ENCODE assay signal across 17 cellular contexts in the genomic region with DNA sequence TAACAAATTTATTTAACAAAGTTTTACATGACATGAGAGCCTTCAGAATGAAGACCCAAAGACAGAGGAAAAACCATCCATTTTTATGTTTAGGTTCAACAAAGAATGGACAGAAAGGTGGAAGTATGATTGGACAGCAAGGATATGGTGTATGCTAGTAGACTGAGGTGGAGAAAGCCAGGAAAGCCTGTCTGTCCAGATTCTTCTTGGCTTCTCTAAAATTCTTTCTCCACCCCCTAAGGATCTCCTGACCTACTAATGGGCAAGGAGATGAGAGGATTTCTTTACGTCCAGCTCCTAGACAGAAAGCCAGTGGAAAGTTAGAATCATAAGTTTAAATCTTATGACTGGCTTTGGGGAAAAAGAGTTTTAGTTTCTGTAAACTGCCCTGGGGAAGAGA. TPM values are rescaled to one million over a fixed set of nuclear protein-coding genes. Genes with fewer than 3 reads are reported as not detected.
DNase-seq lines count a peak whose midpoint lies in the region; TF ChIP-seq lines count a peak whose summit lies in the region.
"Had no signal": no experiment of that assay in that cellular context is flagged by ENCODE, and none has a peak within 500 bp of the region (broad histone marks: within the 10 kb centered on the region; RNA-seq: fewer than 3 reads in every experiment).

No MANE protein-coding gene starts in this region.

- peaks cover 3 to 53% (median 15%) of the 10 kb centered on the region in 3 donors for H3K36me3 Mint-ChIP-seq in CD8-positive, alpha-beta memory T cell
- H3K36me3 Mint-ChIP-seq in activated CD4-positive, alpha-beta memory T cell treated with anti-CD3 and anti-CD28 coated beads for 36 hours: peaks cover 50% of the 10 kb centered on the region

- POLR2A ChIA-PET in CD8-positive, alpha-beta memory T cell (lab: Charles Lee): interaction anchor here (0.5 kb wide), 1 partner anchor 18 kb away, joined by 3 read pairs; no protein-coding TSS in a partner anchor
- POLR2A ChIA-PET in activated CD4-positive, alpha-beta memory T cell treated with anti-CD3 and anti-CD28 coated beads for 36 hours (lab: Charles Lee): no interaction called here

- H3K9me3 ChIP-seq in BLaER1 treated with 17β-estradiol and CSF1 and Interleukin-3, amounts not matched to agents 10 nM and 100 nM (replicated peaks in 1 of 11): peaks cover 0 to 11% (median 0%) of the 10 kb centered on the region in 11 experiments; a peak in 5 of 22 replicates
- no peaks in the 10 kb centered on the region for H3K9me3 ChIP-seq in CD8-positive, alpha-beta memory T cell (ENCODE audit: low read length)
- H3K9me3 ChIP-seq in hepatocyte (ENCODE audit: low read depth) (no peaks in the 10 kb centered on the region), MM.1S (replicated peaks; ENCODE audit: insufficient read depth, low read length) (no peaks in the 10 kb centered on the region)
- H3K9me3 ChIP-seq: spleen, thoracic aorta had no signal

- H3K4me1 Mint-ChIP-seq in CD8-positive, alpha-beta memory T cell: peaks cover 41 to 60% (median 48%) of the 10 kb centered on the region in 3 donors
- H3K4me1 Mint-ChIP-seq in activated CD4-positive, alpha-beta memory T cell treated with anti-CD3 and anti-CD28 coated beads for 36 hours (ENCODE audit: low read depth): peaks cover 35% of the 10 kb centered on the region

- no peaks in the 10 kb centered on the region for H3K9me3 Mint-ChIP-seq in CD8-positive, alpha-beta memory T cell
- no peaks in the 10 kb centered on the region for H3K9me3 Mint-ChIP-seq in activated CD4-positive, alpha-beta memory T cell treated with anti-CD3 and anti-CD28 coated beads for 36 hours

- H3K4me3 Mint-ChIP-seq in CD8-positive, alpha-beta memory T cell: peak overlapping the region in 2 of 7 donors; percentile 6 to 36
- H3K4me3 Mint-ChIP-seq in activated CD4-positive, alpha-beta memory T cell treated with anti-CD3 and anti-CD28 coated beads for 36 hours: no peak overlapping the region

- peaks cover 0 to 16% (median 0%) of the 10 kb centered on the region in 11 experiments; a peak in 3 of 22 replicates for H4K20me1 ChIP-seq in BLaER1 treated with 17β-estradiol and CSF1 and Interleukin-3, amounts not matched to agents 10 nM and 100 nM
- H4K20me1 ChIP-seq in hepatocyte (ENCODE audit: insufficient read depth, poor library complexity, severe bottlenecking) (no peaks in the 10 kb centered on the region), MM.1S (ENCODE audit: insufficient read depth, low read length) (no peaks in the 10 kb centered on the region)

- CTCF ChIA-PET in CD8-positive, alpha-beta memory T cell (lab: Charles Lee): no interaction called here
- CTCF ChIA-PET in activated CD4-positive, alpha-beta memory T cell treated with anti-CD3 and anti-CD28 coated beads for 36 hours (lab: Charles Lee): no interaction called here

- WGBS in hepatocyte (ENCODE audit: low lambda C conversion rate, missing lambda C conversion rate): 91% methylated on average over 1 of the region's 1 CpG

- no peak for DNase-seq in CD8-positive, alpha-beta memory T cell
- DNase-seq in activated CD4-positive, alpha-beta memory T cell treated with anti-CD3 and anti-CD28 coated beads for 36 hours: no peak
- DNase-seq in hepatocyte (ENCODE audit: low spot score): no peak
- no peak for DNase-seq in dedifferentiated amniotic fluid mesenchymal stem cell (ENCODE audit: extremely low spot score)
- DNase-seq in AML-193 (lab: John Stamatoyannopoulos, UW): no peak
- no peak for DNase-seq in MM.1S
- DNase-seq: activated gamma-delta T cell treated with Interleukin-2 at 50 U/mL for 16 hours; DMS79; hypothalamus; mesendoderm; NCI-H1048; NCI-H2029 treated with DMSO at 0.1 percent for 48 hours; spleen; stimulated activated CD8-positive, alpha-beta memory T cell treated with anti-CD3 and anti-CD28 coated beads, Interleukin-4, amount 100 ng/mL, for 48 hours had no signal

- peaks cover 31 to 77% (median 50%) of the 10 kb centered on the region in 10 experiments for H3K4me1 ChIP-seq in BLaER1 treated with 17β-estradiol and CSF1 and Interleukin-3, amounts not matched to agents 10 nM and 100 nM
- peaks cover 24% of the 10 kb centered on the region for H3K4me1 ChIP-seq in CD8-positive, alpha-beta memory T cell (ENCODE audit: insufficient read depth, low read length)
- H3K4me1 ChIP-seq in hepatocyte (ENCODE audit: insufficient read depth) (peaks cover 15% of the 10 kb centered on the region), MM.1S (ENCODE audit: low read length) (peaks cover 5% of the 10 kb centered on the region)

- no peaks in the 10 kb centered on the region for H3K27me3 ChIP-seq in BLaER1 treated with 17β-estradiol and CSF1 and Interleukin-3, amounts not matched to agents 10 nM and 100 nM
- no peaks in the 10 kb centered on the region for H3K27me3 ChIP-seq in CD8-positive, alpha-beta memory T cell (ENCODE audit: insufficient read depth, low read length, poor library complexity, severe bottlenecking)
- H3K27me3 ChIP-seq in hepatocyte: no peaks in the 10 kb centered on the region
- no peaks in the 10 kb centered on the region for H3K27me3 ChIP-seq in MM.1S (replicated peaks; ENCODE audit: insufficient read depth, low read length)
- H3K27me3 ChIP-seq: spleen had no signal

- peak overlapping the region in 7 of 8 donors; percentile 4 to 91 (median 16) for H3K27ac Mint-ChIP-seq in CD8-positive, alpha-beta memory T cell
- H3K27ac Mint-ChIP-seq in activated CD4-positive, alpha-beta memory T cell treated with anti-CD3 and anti-CD28 coated beads for 36 hours: peak overlapping the region; percentile 16

- peaks cover 38% of the 10 kb centered on the region for H3K79me2 ChIP-seq in hepatocyte
- H3K79me2 ChIP-seq in MM.1S (ENCODE audit: low read length): peaks cover 61% of the 10 kb centered on the region

- no peaks in the 10 kb centered on the region for H3K9me2 ChIP-seq in hepatocyte (replicated peaks; ENCODE audit: insufficient read depth)
- H3K9me2 ChIP-seq in MM.1S (replicated peaks; ENCODE audit: insufficient read depth, low read length): no peaks in the 10 kb centered on the region

- H3F3A ChIP-seq in MM.1S (ENCODE audit: insufficient read depth, low read length): no peaks in the 10 kb centered on the region

- H2AFZ ChIP-seq in hepatocyte (no peak overlapping the region), MM.1S (ENCODE audit: low read length) (no peak overlapping the region)

- peak overlapping the region in 6 of 11 experiments; percentile 1 to 88 (median 11); a peak in 4 of 22 replicates for H3K4me2 ChIP-seq in BLaER1 treated with 17β-estradiol and CSF1 and Interleukin-3, amounts not matched to agents 10 nM and 100 nM
- H3K4me2 ChIP-seq in hepatocyte (no peak overlapping the region), MM.1S (ENCODE audit: low read depth, low read length) (no peak overlapping the region)

- intact Hi-C loops in activated CD4-positive, alpha-beta memory T cell treated with anti-CD3 and anti-CD28 coated beads for 36 hours (cut with micrococcal nuclease): loop anchor here (10.0 kb wide), 1 partner anchor 700 kb away; the partner anchor contains the start of gene MREG

- H3K27me3 Mint-ChIP-seq in CD8-positive, alpha-beta memory T cell: no peaks in the 10 kb centered on the region
- H3K27me3 Mint-ChIP-seq in activated CD4-positive, alpha-beta memory T cell treated with anti-CD3 and anti-CD28 coated beads for 36 hours: no peaks in the 10 kb centered on the region

- TF ChIP-seq CTCF in hepatocyte (IDR thresholded peaks at IDR 0.05; ENCODE audit: poor library complexity) (no peak), MM.1S (IDR thresholded peaks at IDR 0.05; ENCODE audit: low read length) (no peak)

- H3K36me3 ChIP-seq in BLaER1 treated with 17β-estradiol and CSF1 and Interleukin-3, amounts not matched to agents 10 nM and 100 nM: peaks cover 26 to 73% (median 66%) of the 10 kb centered on the region in 11 experiments
- H3K36me3 ChIP-seq in CD8-positive, alpha-beta memory T cell (ENCODE audit: insufficient read depth, low read length): peaks cover 8% of the 10 kb centered on the region
- H3K36me3 ChIP-seq in hepatocyte (replicated peaks; ENCODE audit: insufficient read depth, low read depth): peaks cover 3% of the 10 kb centered on the region
- peaks cover 7% of the 10 kb centered on the region for H3K36me3 ChIP-seq in MM.1S (replicated peaks; ENCODE audit: insufficient read depth, low read length)

- H3K4me3 ChIP-seq in BLaER1 treated with 17β-estradiol and CSF1 and Interleukin-3, amounts not matched to agents 10 nM and 100 nM: no peak overlapping the region
- no peak overlapping the region for H3K4me3 ChIP-seq in CD8-positive, alpha-beta memory T cell (ENCODE audit: low read length)
- H3K4me3 ChIP-seq in hepatocyte: no peak overlapping the region
- no peak overlapping the region for H3K4me3 ChIP-seq in MM.1S (ENCODE audit: low read length)
- H3K4me3 ChIP-seq: spleen, thoracic aorta had no signal

- no peak overlapping the region for H3K27ac ChIP-seq in BLaER1 treated with 17β-estradiol and CSF1 and Interleukin-3, amounts not matched to agents 10 nM and 100 nM
- H3K27ac ChIP-seq in CD8-positive, alpha-beta memory T cell (ENCODE audit: low read depth, low read length): no peak overlapping the region
- H3K27ac ChIP-seq in hepatocyte: peak overlapping the region; percentile 25
- H3K27ac ChIP-seq in MM.1S (ENCODE audit: low read length): no peak overlapping the region
- H3K27ac ChIP-seq: C4-2B, spleen, thoracic aorta had no signal

- H3K9ac ChIP-seq in BLaER1 treated with 17β-estradiol and CSF1 and Interleukin-3, amounts not matched to agents 10 nM and 100 nM: no peak overlapping the region
- no peak overlapping the region for H3K9ac ChIP-seq in MM.1S (ENCODE audit: low read length)

RNA-seq across cellular contexts. Expression of gene ATIC, which starts 3.0 kb away (rescaled TPM):
- total RNA-seq in CD8-positive, alpha-beta memory T cell: 100 to 1,000 TPM; 298 to 315 TPM
- polyA plus RNA-seq in CD8-positive, alpha-beta memory T cell: 151 TPM
- total RNA-seq in activated CD4-positive, alpha-beta memory T cell treated with anti-CD3 and anti-CD28 coated beads for 36 hours: 100 to 1,000 TPM; 256 to 261 TPM
- total RNA-seq in hepatocyte: 19.4 and 19.6 TPM in 2 replicates
- 82.1 and 82.7 TPM in 2 replicates for polyA plus RNA-seq in hepatocyte

Comparison
In these comparisons a context has a peak if more than half of its experiments do, and no peak if none do; other contexts are left out.
1. H3K4me2 ChIP-seq: peak in BLaER1 treated with 17β-estradiol and CSF1 and Interleukin-3, amounts not matched to agents 10 nM and 100 nM (6 of 11); none in hepatocyte (single experiment) and MM.1S (single experiment).
2. RNA of gene ATIC, which starts 3.0 kb away (total RNA-seq): 298 to 315 TPM in CD8-positive, alpha-beta memory T cell and 256 to 261 TPM in activated CD4-positive, alpha-beta memory T cell treated with anti-CD3 and anti-CD28 coated beads for 36 hours; 19.4 to 19.6 TPM in hepatocyte; every median in the first group is over 10 times any median in the second.